21 cellular contexts compared by ENCODE assay signal in genomic region chr3:32712506-32713055, GRCh38. TPM values are rescaled to one million over a fixed set of nuclear protein-coding genes. Genes with fewer than 3 reads are reported as not detected.
DNase-seq lines count a peak whose midpoint lies in the region; ATAC-seq and TF ChIP-seq lines count a peak whose summit lies in the region.
"Had no signal": no experiment of that assay in that cellular context is flagged by ENCODE, and none has a peak within 500 bp of the region (broad histone marks: within the 10 kb centered on the region; RNA-seq: fewer than 3 reads in every experiment).

No MANE protein-coding gene starts in this region.

- H3K4me1 Mint-ChIP-seq in activated CD8-positive, alpha-beta memory T cell treated with anti-CD3 and anti-CD28 coated beads, Interleukin-2, amount 10 ng/mL, durations not matched to agents 7 days and 5 days = peaks cover 10% of the 10 kb centered on the region
- H3K4me1 Mint-ChIP-seq in WTC11 (no peaks in the 10 kb centered on the region), GM23338 (no peaks in the 10 kb centered on the region)

- TF ChIP-seq CTCF in WTC11 (IDR thresholded peaks at IDR 0.05) = no peak
- TF ChIP-seq CTCF in GM23338 (conservative IDR thresholded peaks at IDR 0.05; ENCODE audit: low read depth in 2 of 2) = no peak

- no peaks in the 10 kb centered on the region for H4K20me1 ChIP-seq in Karpas-422 (ENCODE audit: insufficient read depth, low read depth, low read length)
- H4K20me1 ChIP-seq in GM23338 (replicated peaks; ENCODE audit: insufficient read depth) = no peaks in the 10 kb centered on the region

- H3K27ac ChIP-seq in Karpas-422 (ENCODE audit: low read length) (no peak overlapping the region), GM23338 (ENCODE audit: low read depth) (no peak overlapping the region)
- H3K27ac ChIP-seq: HL-60, Peyer's patch, SK-N-MC had no signal

- H2AFZ ChIP-seq in Karpas-422 (ENCODE audit: low read length) (no peak overlapping the region), GM23338 (no peak overlapping the region)

- H3K79me2 ChIP-seq in Karpas-422 (ENCODE audit: low read length) = peaks cover 40% of the 10 kb centered on the region
- no peaks in the 10 kb centered on the region for H3K79me2 ChIP-seq in GM23338 (replicated peaks; ENCODE audit: insufficient read depth)

- H3K4me3 Mint-ChIP-seq in activated CD8-positive, alpha-beta memory T cell treated with anti-CD3 and anti-CD28 coated beads, Interleukin-2, amount 10 ng/mL, durations not matched to agents 7 days and 5 days = no peak overlapping the region
- H3K4me3 Mint-ChIP-seq in WTC11 (no peak overlapping the region), GM23338 (no peak overlapping the region)
- H3K4me3 Mint-ChIP-seq: CD4-positive, alpha-beta memory T cell had no signal

- H3K4me3 ChIP-seq in Karpas-422 (ENCODE audit: low read length) (no peak overlapping the region), GM23338 (no peak overlapping the region)
- H3K4me3 ChIP-seq: Peyer's patch, SK-N-MC had no signal

- peaks cover 32% of the 10 kb centered on the region for H3K36me3 Mint-ChIP-seq in activated CD8-positive, alpha-beta memory T cell treated with anti-CD3 and anti-CD28 coated beads, Interleukin-2, amount 10 ng/mL, durations not matched to agents 7 days and 5 days
- H3K36me3 Mint-ChIP-seq in WTC11 (peaks cover 43% of the 10 kb centered on the region), GM23338 (ENCODE audit: low read depth) (peaks cover 47% of the 10 kb centered on the region)

- POLR2A ChIA-PET in WTC11 (lab: Charles Lee) = no interaction called here

- H3K9me2 ChIP-seq in Karpas-422 (replicated peaks; ENCODE audit: insufficient read depth, low read length) = no peaks in the 10 kb centered on the region
- no peaks in the 10 kb centered on the region for H3K9me2 ChIP-seq in GM23338 (ENCODE audit: insufficient read depth)

- H3K9me3 ChIP-seq in Karpas-422 (ENCODE audit: low read length) = no peaks in the 10 kb centered on the region
- H3K9me3 ChIP-seq: Peyer's patch had no signal

- H3K27me3 ChIP-seq in Karpas-422 (ENCODE audit: low read length) (no peaks in the 10 kb centered on the region), GM23338 (ENCODE audit: insufficient read depth) (no peaks in the 10 kb centered on the region)
- H3K27me3 ChIP-seq: Peyer's patch had no signal

- H3K9ac ChIP-seq in Karpas-422 (ENCODE audit: low read length) = no peak overlapping the region

- H3K27ac Mint-ChIP-seq in activated CD8-positive, alpha-beta memory T cell treated with anti-CD3 and anti-CD28 coated beads, Interleukin-2, amount 10 ng/mL, durations not matched to agents 7 days and 5 days = peak overlapping the region; percentile 29
- peak overlapping the region; percentile 17; the same call in 1 of the 2 replicates for H3K27ac Mint-ChIP-seq in WTC11
- no peak overlapping the region for H3K27ac Mint-ChIP-seq in GM23338

- H3K27me3 Mint-ChIP-seq in activated CD8-positive, alpha-beta memory T cell treated with anti-CD3 and anti-CD28 coated beads, Interleukin-2, amount 10 ng/mL, durations not matched to agents 7 days and 5 days = no peaks in the 10 kb centered on the region
- H3K27me3 Mint-ChIP-seq in WTC11 (ENCODE audit: low read depth) (no peaks in the 10 kb centered on the region), GM23338 (ENCODE audit: insufficient read depth, low read depth, poor library complexity) (no peaks in the 10 kb centered on the region)
- H3K27me3 Mint-ChIP-seq: CD4-positive, alpha-beta memory T cell had no signal

- no peaks in the 10 kb centered on the region for H3F3A ChIP-seq in GM23338 (replicated peaks; ENCODE audit: low read depth)

- H3K4me1 ChIP-seq in Karpas-422 (ENCODE audit: low read length) = no peaks in the 10 kb centered on the region
- no peaks in the 10 kb centered on the region for H3K4me1 ChIP-seq in GM23338 (ENCODE audit: insufficient read depth)
- H3K4me1 ChIP-seq: Peyer's patch had no signal

- no peaks in the 10 kb centered on the region for H3K9me3 Mint-ChIP-seq in activated CD8-positive, alpha-beta memory T cell treated with anti-CD3 and anti-CD28 coated beads, Interleukin-2, amount 10 ng/mL, durations not matched to agents 7 days and 5 days (ENCODE audit: low read depth)
- no peaks in the 10 kb centered on the region for H3K9me3 Mint-ChIP-seq in WTC11
- H3K9me3 Mint-ChIP-seq in GM23338 = no peaks in the 10 kb centered on the region
- H3K9me3 Mint-ChIP-seq: CD4-positive, alpha-beta memory T cell had no signal

- CTCF ChIA-PET in activated CD8-positive, alpha-beta memory T cell treated with anti-CD3 and anti-CD28 coated beads, Interleukin-2, amount 10 ng/mL, durations not matched to agents 7 days and 5 days (lab: Charles Lee) = no interaction called here
- CTCF ChIA-PET in WTC11 (lab: Charles Lee) = no interaction called here

- H3K4me2 ChIP-seq in Karpas-422 (ENCODE audit: low read depth, low read length, poor library complexity, severe bottlenecking) = no peak overlapping the region
- H3K4me2 ChIP-seq in GM23338 = no peak overlapping the region

- no peak for ATAC-seq in activated CD8-positive, alpha-beta memory T cell treated with anti-CD3 and anti-CD28 coated beads, Interleukin-2, amount 10 ng/mL, durations not matched to agents 7 days and 5 days
- ATAC-seq in WTC11 = no peak
- ATAC-seq in left lobe of liver = peak; percentile 24
- ATAC-seq in GM23338 = no peak
- ATAC-seq: HCT116 had no signal

- DNase-seq in activated CD8-positive, alpha-beta memory T cell treated with anti-CD3 and anti-CD28 coated beads, Interleukin-2, amount 10 ng/mL, durations not matched to agents 7 days and 5 days = no peak
- no peak for DNase-seq in activated CD8-positive, alpha-beta memory T cell treated with anti-CD3 and anti-CD28 coated beads for 24 hours
- DNase-seq in WTC11 (ENCODE audit: low spot score) = no peak
- DNase-seq in left lobe of liver (ENCODE audit: low spot score) = no peak
- no peak for DNase-seq in GM19240 (ENCODE audit: insufficient read length, low spot score)
- DNase-seq in Karpas-422 = no peak
- DNase-seq in GM23338 (ENCODE audit: low spot score) = no peak
- DNase-seq: C1 segment of cervical spinal cord; CD4-positive, alpha-beta memory T cell; COR-L47; DMS53; Kasumi-1; NCI-H2029; NCI-H446; NCI-H524 treated with DMSO at 0.1 percent for 48 hours; OCI-M1; Peyer's patch; SHP77 treated with DMSO at 0.1 percent for 48 hours had no signal

- peaks cover 64% of the 10 kb centered on the region for H3K36me3 ChIP-seq in Karpas-422 (ENCODE audit: insufficient read depth, low read length)
- peaks cover 32% of the 10 kb centered on the region; the same call in 1 of the 2 replicates for H3K36me3 ChIP-seq in GM23338 (ENCODE audit: insufficient read depth)

TF ChIP-seq in WTC11, 78 proteins besides CTCF, POLR2A, EP300 and RAD21 (continues in another document):
- TF ChIP-seq IRF1 (CRISPR knock-in tag; IDR thresholded peaks at IDR 0.05) (no peak), CBFB (CRISPR knock-in tag; IDR thresholded peaks at IDR 0.05; ENCODE audit: low read depth) (no peak), SOX15 (CRISPR knock-in tag; IDR thresholded peaks at IDR 0.05) (no peak), RELA (CRISPR knock-in tag; IDR thresholded peaks at IDR 0.05; ENCODE audit: borderline replicate concordance) (no peak), ZNF671 (CRISPR knock-in tag; IDR thresholded peaks at IDR 0.05) (no peak), GTF2I (CRISPR knock-in tag; conservative IDR thresholded peaks at IDR 0.05) (no peak)

TF ChIP-seq in GM23338, 12 proteins besides CTCF, POLR2A, EP300 and RAD21 (continues in another document):
- TF ChIP-seq STAT1 (IDR thresholded peaks at IDR 0.05; ENCODE audit: unreplicated experiment) = no peak
- TF ChIP-seq NANOG (IDR thresholded peaks at IDR 0.05; ENCODE audit: borderline replicate concordance) = no peak
- TF ChIP-seq ETS1 (IDR thresholded peaks at IDR 0.05) = no peak
- no peak for TF ChIP-seq POLR2AphosphoS5 (IDR thresholded peaks at IDR 0.05; ENCODE audit: low read depth)
- no peak for TF ChIP-seq EZH2 (IDR thresholded peaks at IDR 0.05; ENCODE audit: low read depth, unreplicated experiment)
- TF ChIP-seq ZNF114 (CRISPR knock-in tag; IDR thresholded peaks at IDR 0.05) = no peak
- no peak for TF ChIP-seq JUNB (IDR thresholded peaks at IDR 0.05; ENCODE audit: unreplicated experiment)
- no peak for TF ChIP-seq ZNF331 (CRISPR knock-in tag; IDR thresholded peaks at IDR 0.05; ENCODE audit: low read depth)
- no peak for TF ChIP-seq EZH2phosphoT487 (IDR thresholded peaks at IDR 0.05; ENCODE audit: unreplicated experiment)

RNA-seq across cellular contexts. Expression of gene CNOT10, which starts 27.6 kb away (rescaled TPM):
- 10 to 100 TPM; 52.8 to 55.4 TPM for total RNA-seq in activated CD8-positive, alpha-beta memory T cell treated with anti-CD3 and anti-CD28 coated beads, Interleukin-2, amount 10 ng/mL, durations not matched to agents 7 days and 5 days
- total RNA-seq in WTC11 (2021) (37.5 to 40.0 TPM (median 38.7 TPM) in 3 replicates), left lobe of liver (10.5 TPM)
- total RNA-seq in Karpas-422 (2014; rRNA removed; shearing (Covaris generic); ENCODE audit: low replicate concordance) = 43.1 and 62.7 TPM in 2 replicates
- 46.9 and 58.1 TPM in 2 replicates for total RNA-seq in GM23338 (2014; rRNA removed; shearing (Covaris generic))
- 24.2 and 27.2 TPM in 2 replicates for polyA plus RNA-seq in GM23338 (2016; fragmentation: Nextera tagmentation; extraction: Ambion mirVana)
